ENCODE assay signal across 8 cellular contexts in genomic region chr3:27633224-27633545, GRCh38.
DNase-seq lines count a peak whose midpoint lies in the region; ATAC-seq and TF ChIP-seq lines count a peak whose summit lies in the region.

No MANE protein-coding gene starts in this region.

- H3K27ac Mint-ChIP-seq in stimulated activated naive CD8-positive, alpha-beta T cell treated with anti-CD3 and anti-CD28 coated beads, Interleukin-15, Interleukin-2, amounts not matched to agents 100 ng/mL and 50 ng/mL, for 24 hours, result peak overlapping the region; percentile 91

- H3K9me3 Mint-ChIP-seq in stimulated activated naive CD8-positive, alpha-beta T cell treated with anti-CD3 and anti-CD28 coated beads, Interleukin-15, Interleukin-2, amounts not matched to agents 100 ng/mL and 50 ng/mL, for 24 hours, result no peaks in the 10 kb centered on the region

- H3K9me3 ChIP-seq in adrenal gland (replicated peaks in 1 of 3), result no peaks in the 10 kb centered on the region

- H3K27me3 Mint-ChIP-seq in stimulated activated naive CD8-positive, alpha-beta T cell treated with anti-CD3 and anti-CD28 coated beads, Interleukin-15, Interleukin-2, amounts not matched to agents 100 ng/mL and 50 ng/mL, for 24 hours, result no peaks in the 10 kb centered on the region

- H3K4me1 Mint-ChIP-seq in stimulated activated naive CD8-positive, alpha-beta T cell treated with anti-CD3 and anti-CD28 coated beads, Interleukin-15, Interleukin-2, amounts not matched to agents 100 ng/mL and 50 ng/mL, for 24 hours (ENCODE audit: low read depth), result peaks cover 33% of the 10 kb centered on the region

- TF ChIP-seq POLR2A in adrenal gland (IDR thresholded peaks at IDR 0.05), result no peak

- TF ChIP-seq CTCF in GM12864 (IDR thresholded peaks at IDR 0.05; ENCODE audit: low read depth, low read length, missing control alignments) (no peak), adrenal gland (IDR thresholded peaks at IDR 0.05) (no peak)

- H3K4me3 Mint-ChIP-seq in stimulated activated naive CD8-positive, alpha-beta T cell treated with anti-CD3 and anti-CD28 coated beads, Interleukin-15, Interleukin-2, amounts not matched to agents 100 ng/mL and 50 ng/mL, for 24 hours, result peak overlapping the region; percentile 92

- no peaks in the 10 kb centered on the region for H3K27me3 ChIP-seq in adrenal gland

- H3K27ac ChIP-seq in adrenal gland, result peak overlapping the region in 4 of 5 donors; percentile 29 to 94 (median 76)

- DNase-seq in GM12864 (ENCODE audit: low read depth) (no peak), M059J (ENCODE audit: low read depth) (peak; percentile 65), adrenal gland (peak in 1 of 7 donors; percentile 54), iris pigment epithelial cell (ENCODE audit: low read depth) (peak; percentile 56), ureter (ENCODE audit: low spot score) (no peak)

- 5 to 17% (median 9%) methylated on average over 6 of the region's 6 CpGs for WGBS in adrenal gland, 4 donors

- H3K4me3 ChIP-seq in GM12864 (ENCODE audit: low read depth, low read length) (peak overlapping the region; percentile 55), adrenal gland (peak overlapping the region in 2 of 4 donors; percentile 26 to 84)

- intact Hi-C loops in adrenal gland (cut with DNase I), result no loop called here

- H3K36me3 ChIP-seq in adrenal gland (replicated peaks in 1 of 2), result no peaks in the 10 kb centered on the region

- H3K4me1 ChIP-seq in adrenal gland (replicated peaks in 1 of 2), result peaks cover 0 to 12% of the 10 kb centered on the region in 2 donors

- ATAC-seq in GM21825 (IDR thresholded peaks at IDR 0.05; ENCODE audit: unreplicated experiment), result peak; percentile 20
- ATAC-seq in HG02938 (IDR thresholded peaks at IDR 0.05; ENCODE audit: unreplicated experiment), result no peak

- H3K36me3 Mint-ChIP-seq in stimulated activated naive CD8-positive, alpha-beta T cell treated with anti-CD3 and anti-CD28 coated beads, Interleukin-15, Interleukin-2, amounts not matched to agents 100 ng/mL and 50 ng/mL, for 24 hours (ENCODE audit: low read depth), result no peaks in the 10 kb centered on the region

Comparison
In these comparisons a context has a peak if more than half of its experiments do, and no peak if none do; other contexts are left out.
1. DNase-seq: peak in M059J (single experiment) and iris pigment epithelial cell (single experiment); none in GM12864 (single experiment) and ureter (single experiment).